In genomic region chr22:17772963-17773605, GRCh38 we compare ENCODE assay signal across 7 cellular contexts. TPM values are rescaled to one million over a fixed set of nuclear protein-coding genes. Genes with fewer than 3 reads are reported as not detected.
A peak's percentile ranks its signal among the peaks of the same experiment; 100 is the strongest.
DNase-seq lines count a peak whose midpoint lies in the region; ATAC-seq and TF ChIP-seq lines count a peak whose summit lies in the region.

No MANE protein-coding gene starts in this region.

- H3K4me3 ChIP-seq in psoas muscle, result peak overlapping the region; percentile 78

- CTCF ChIA-PET in T-cell (lab: Charles Lee), result interaction anchor here in 1 of 2 donors (1.4 to 2.0 kb wide), 2 partner anchors 12 to 31 kb away, joined by 5 to 7 read pairs; no protein-coding TSS in a partner anchor

- no peaks in the 10 kb centered on the region for H3K27me3 ChIP-seq in H9 (ENCODE audit: insufficient read depth, low read length)
- no peaks in the 10 kb centered on the region for H3K27me3 ChIP-seq in psoas muscle (ENCODE audit: insufficient read depth in 3 of 3, low read length in 2 of 3)

- ATAC-seq in T-cell (replicated peaks in 1 of 4), result no peak
- ATAC-seq in psoas muscle, result no peak
- ATAC-seq in HG03354 (IDR thresholded peaks at IDR 0.05; ENCODE audit: poor library complexity, severe bottlenecking, unreplicated experiment), result no peak

- H4K91ac ChIP-seq in H9 (ENCODE audit: insufficient read length, low read depth, low read length), result no peak overlapping the region

- no peaks in the 10 kb centered on the region for H3K79me1 ChIP-seq in H9 (ENCODE audit: insufficient read depth, low read depth, low read length, poor library complexity, severe bottlenecking)

- H3K18ac ChIP-seq in H9 (ENCODE audit: insufficient read length, low read depth, low read length), result no peak overlapping the region

- peaks cover 2% of the 10 kb centered on the region; the same call in 1 of the 2 replicates for H3K79me2 ChIP-seq in H9 (ENCODE audit: insufficient read depth, low read length)

- H2AK5ac ChIP-seq in H9 (ENCODE audit: insufficient read length, low read length), result no peak overlapping the region

- H3K27me3 Mint-ChIP-seq in H9 (ENCODE audit: low read depth) (peaks cover 33% of the 10 kb centered on the region), T-cell (no peaks in the 10 kb centered on the region)

- no peak overlapping the region for H2AFZ ChIP-seq in H9 (ENCODE audit: low read length)

- no peak overlapping the region for H4K8ac ChIP-seq in H9 (replicated peaks; ENCODE audit: insufficient read length, low read depth, low read length)

- H2BK15ac ChIP-seq in H9 (ENCODE audit: low read depth, low read length), result no peak overlapping the region

- H3K4me3 Mint-ChIP-seq in H9 (peak overlapping the region; percentile 72 to 84), T-cell (peak overlapping the region; percentile 83 to 88 (median 86))

- H3K4me1 Mint-ChIP-seq in H9, result peaks cover 19 to 21% of the 10 kb centered on the region in 2 experiments
- peaks cover 77 to 78% (median 78%) of the 10 kb centered on the region in 3 donors for H3K4me1 Mint-ChIP-seq in T-cell

- H3K9ac ChIP-seq in H9 (ENCODE audit: extremely low read depth, insufficient read length, low read length), result no peak overlapping the region

- intact Hi-C loops in psoas muscle (cut with DNase I), result no loop called here

- H3K56ac ChIP-seq in H9 (ENCODE audit: insufficient read length, low read depth, low read length), result no peak overlapping the region

- no peak overlapping the region; a peak in 1 of 7 replicates for H3K27ac Mint-ChIP-seq in H9
- H3K27ac Mint-ChIP-seq in T-cell, result peak overlapping the region; percentile 81 to 89

- no peak for DNase-seq in H9
- DNase-seq in T-cell, result no peak
- DNase-seq in germinal center (ENCODE audit: low spot score), result peak; percentile 52
- no peak for DNase-seq in psoas muscle
- DNase-seq in stimulated activated CD4-positive, alpha-beta T cell treated with anti-CD3 and anti-CD28 coated beads, Interleukin-4, amount 100 ng/mL, for 1 hour, result no peak
- DNase-seq in NCI-H2227 (lab: John Stamatoyannopoulos, UW; ENCODE audit: unreplicated experiment), result no peak

- H3K4me2 ChIP-seq in H9 (ENCODE audit: insufficient read depth, insufficient read length, low read length), result peak overlapping the region; percentile 50

- H3K23ac ChIP-seq in H9 (ENCODE audit: insufficient read length, low read depth, low read length), result no peak overlapping the region

- no peak overlapping the region for H3K4ac ChIP-seq in H9 (ENCODE audit: low read depth, low read length)

- WGBS in H9 (ENCODE audit: extremely low coverage, insufficient read length, low lambda C conversion rate), result no CpG with 5 or more reads among the region's 18 CpGs
- WGBS in psoas muscle, 3 donors, result 70 to 76% (median 70%) methylated on average over 18 of the region's 18 CpGs

- peak overlapping the region; percentile 54 for H3K14ac ChIP-seq in H9 (ENCODE audit: insufficient read depth, low read length)

- H2BK20ac ChIP-seq in H9 (ENCODE audit: low read depth, low read length, poor library complexity, severe bottlenecking), result no peak overlapping the region

- POLR2A ChIA-PET in T-cell (lab: Charles Lee), result no interaction called here

- no peak overlapping the region for H3T11ph ChIP-seq in H9 (ENCODE audit: low read length)

- peaks cover 11% of the 10 kb centered on the region for H3K23me2 ChIP-seq in H9 (ENCODE audit: insufficient read length, low read depth, low read length, poor library complexity, severe bottlenecking)

- no peak overlapping the region for H3K27ac ChIP-seq in H9 (ENCODE audit: insufficient read length, low read depth, low read length)
- H3K27ac ChIP-seq in psoas muscle, result no peak overlapping the region

- TF ChIP-seq CTCF in H9 (conservative IDR thresholded peaks at IDR 0.05) (no peak), psoas muscle (IDR thresholded peaks at IDR 0.05) (no peak)

- peaks cover 0 to 4% (median 1%) of the 10 kb centered on the region in 3 experiments; a peak in 2 of 7 replicates for H3K36me3 Mint-ChIP-seq in H9 (ENCODE audit: insufficient read depth in 1 of 3, low read depth in 3 of 3)
- peaks cover 3% of the 10 kb centered on the region for H3K36me3 Mint-ChIP-seq in T-cell

- H4K5ac ChIP-seq in H9 (ENCODE audit: insufficient read length, low read depth, low read length), result no peak overlapping the region

- peaks cover 5% of the 10 kb centered on the region; the same call in 1 of the 2 replicates for H3K4me1 ChIP-seq in H9 (ENCODE audit: insufficient read depth, low read length)
- H3K4me1 ChIP-seq in psoas muscle, result peaks cover 9% of the 10 kb centered on the region

- H3K9me3 ChIP-seq in H9 (ENCODE audit: control insufficient read depth, low read depth, low read length) (no peaks in the 10 kb centered on the region), psoas muscle (no peaks in the 10 kb centered on the region)

- H2BK5ac ChIP-seq in H9 (ENCODE audit: insufficient read length, low read length), result no peak overlapping the region

- H2BK12ac ChIP-seq in H9 (ENCODE audit: insufficient read length, low read depth, low read length), result no peak overlapping the region

- no peak overlapping the region for H2BK120ac ChIP-seq in H9 (ENCODE audit: low read depth, low read length, poor library complexity, severe bottlenecking)

- H3K9me3 Mint-ChIP-seq in H9 (no peaks in the 10 kb centered on the region; a peak in 2 of 5 replicates), T-cell (no peaks in the 10 kb centered on the region)

- no peaks in the 10 kb centered on the region for H4K20me1 ChIP-seq in H9 (ENCODE audit: control insufficient read depth, insufficient read depth, insufficient read length)

- H3K36me3 ChIP-seq in psoas muscle (ENCODE audit: insufficient read depth in 1 of 2, low read depth in 1 of 2), result no peaks in the 10 kb centered on the region

RNA-seq across cellular contexts. Expression of gene BID, which starts 1.2 kb away (rescaled TPM):
- total RNA-seq in H9 (2021), result 23.2 and 25.5 TPM in 2 replicates
- total RNA-seq in T-cell, result 10 to 100 TPM; 15.8 to 34.6 (median 28.5) TPM
- total RNA-seq in psoas muscle, result 10 to 100 TPM in 2 of 4 donors, 1 to 10 TPM in 2; 5.6 to 19.4 (median 8.3) TPM
- 10 to 100 TPM in 1 of 3 donors, 1 to 10 TPM in 2; 7.8 to 27.4 (median 9.9) TPM for polyA plus RNA-seq in psoas muscle

Comparison
In these comparisons a context has a peak if more than half of its experiments do, and no peak if none do; other contexts are left out.
1. H3K27ac Mint-ChIP-seq: peak in T-cell (2 of 2); none in H9 (0 of 3).